In the genomic region with DNA sequence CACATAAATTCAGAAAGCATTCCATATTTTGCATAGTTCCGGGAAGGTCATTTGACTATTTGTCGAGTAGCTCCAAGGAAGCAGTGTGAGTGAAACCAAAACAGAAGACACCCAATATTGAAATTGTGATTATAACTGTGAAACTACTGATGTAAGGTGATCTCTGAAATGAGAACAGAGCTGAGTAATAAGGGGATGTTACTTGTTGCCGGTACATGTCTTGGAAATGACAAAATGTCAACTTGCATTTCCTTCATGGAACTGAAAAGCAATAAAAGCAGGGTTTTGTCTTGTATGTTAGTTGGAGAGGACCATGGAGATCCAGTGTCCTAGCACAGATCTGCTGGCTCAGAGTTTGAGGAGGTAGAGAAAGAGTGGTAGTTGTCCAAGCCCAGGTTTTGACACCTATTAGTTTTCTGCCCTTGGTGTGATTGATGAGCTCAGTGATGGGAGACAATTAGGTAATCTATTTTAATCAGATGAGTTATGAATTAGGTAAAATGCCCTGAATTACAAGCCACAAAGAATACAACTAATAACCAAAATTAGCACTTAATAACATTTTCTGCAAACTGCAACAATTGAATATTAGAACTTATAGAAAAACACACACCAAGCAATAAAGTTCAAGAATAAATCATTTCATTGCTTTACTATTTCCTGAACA, we compare ENCODE assay signal across 8 cellular contexts. TPM values are rescaled to one million over a fixed set of nuclear protein-coding genes. Genes with fewer than 3 reads are reported as not detected.
DNase-seq lines count a peak whose midpoint lies in the region; ATAC-seq, FAIRE-seq and TF ChIP-seq lines count a peak whose summit lies in the region.
"Not testable (repeated sequence)": the region's sequence is repeated elsewhere in the genome, so short reads cannot be mapped to it uniquely, and the experiment has no call there.

No MANE protein-coding gene starts in this region.

- not testable (repeated sequence) for FAIRE-seq in A549 (lab: Jason Lieb, UNC)

- ATAC-seq in A549 = not testable (repeated sequence)
- ATAC-seq in GM18868 (IDR thresholded peaks at IDR 0.05; ENCODE audit: unreplicated experiment) (peak; percentile 99), GM19468 (IDR thresholded peaks at IDR 0.05; ENCODE audit: extremely low read depth, unreplicated experiment) (peak; percentile 79), HG02623 (IDR thresholded peaks at IDR 0.05; ENCODE audit: unreplicated experiment) (peak; percentile 87), HG03095 (IDR thresholded peaks at IDR 0.05; ENCODE audit: unreplicated experiment) (peak; percentile 84), HG03469 (IDR thresholded peaks at IDR 0.05; ENCODE audit: unreplicated experiment) (peak; percentile 94)

- peak overlapping the region; percentile 84 for H3K4me2 ChIP-seq in A549

- not testable (repeated sequence) for H3K9me3 Mint-ChIP-seq in activated CD4-positive, alpha-beta memory T cell treated with anti-CD3 and anti-CD28 coated beads for 36 hours

- H3K27ac ChIP-seq in A549 (peak overlapping the region; percentile 88), epithelial cell of prostate (peak overlapping the region; percentile 50)

- H3K9me3 ChIP-seq in A549 = not testable (repeated sequence)

- H3K4me3 Mint-ChIP-seq in activated CD4-positive, alpha-beta memory T cell treated with anti-CD3 and anti-CD28 coated beads for 36 hours = peak overlapping the region; percentile 18

- peak overlapping the region; percentile 84 for H3K27ac Mint-ChIP-seq in activated CD4-positive, alpha-beta memory T cell treated with anti-CD3 and anti-CD28 coated beads for 36 hours

- DNase-seq in A549 (ENCODE audit: low read depth in 1 of 2, low spot score in 1 of 2); activated CD4-positive, alpha-beta memory T cell treated with anti-CD3 and anti-CD28 coated beads for 36 hours; epithelial cell of prostate (ENCODE audit: low read depth, low spot score): not testable (repeated sequence)

- TF ChIP-seq POLR2A in A549 (IDR thresholded peaks at IDR 0.05; ENCODE audit: low read length) = not testable (repeated sequence)

- TF ChIP-seq CTCF in A549 (IDR thresholded peaks at IDR 0.05) = not testable (repeated sequence)

- POLR2A ChIA-PET in A549 (lab: Yijun Ruan, JAX); activated CD4-positive, alpha-beta memory T cell treated with anti-CD3 and anti-CD28 coated beads for 36 hours (lab: Charles Lee): not testable (repeated sequence)

- H3K4me3 ChIP-seq in A549 = not testable (repeated sequence)

- H3K36me3 Mint-ChIP-seq in activated CD4-positive, alpha-beta memory T cell treated with anti-CD3 and anti-CD28 coated beads for 36 hours = not testable (repeated sequence)

- WGBS in A549 (ENCODE audit: missing lambda C conversion rate) = 89% methylated on average over 3 of the region's 3 CpGs

- not testable (repeated sequence) for H3K27me3 Mint-ChIP-seq in activated CD4-positive, alpha-beta memory T cell treated with anti-CD3 and anti-CD28 coated beads for 36 hours

- not testable (repeated sequence) for TF ChIP-seq RAD21 in A549 (conservative IDR thresholded peaks at IDR 0.05 in 1 of 2, IDR thresholded peaks at IDR 0.05 in 1 of 2)

- TF ChIP-seq EP300 in A549 (IDR thresholded peaks at IDR 0.05) = not testable (repeated sequence)

- CTCF ChIA-PET in A549 (lab: Yijun Ruan, JAX) = interaction anchor here (3.5 kb wide), 1 partner anchor 12 kb away, joined by 13 read pairs; no protein-coding TSS in a partner anchor
- CTCF ChIA-PET in activated CD4-positive, alpha-beta memory T cell treated with anti-CD3 and anti-CD28 coated beads for 36 hours (lab: Charles Lee) = interaction anchor here (1.0 kb wide), 1 partner anchor 12 kb away, joined by 4 read pairs; no protein-coding TSS in a partner anchor

- H3K4me1 ChIP-seq in A549 = peaks cover 31% of the 10 kb centered on the region

- H3K4me1 Mint-ChIP-seq in activated CD4-positive, alpha-beta memory T cell treated with anti-CD3 and anti-CD28 coated beads for 36 hours (ENCODE audit: low read depth) = peaks cover 28% of the 10 kb centered on the region

- intact Hi-C loops in activated CD4-positive, alpha-beta memory T cell treated with anti-CD3 and anti-CD28 coated beads for 36 hours (cut with micrococcal nuclease) = loop anchor here (5.0 kb wide), 1 partner anchor 814 kb away; no protein-coding TSS in a partner anchor

RNA-seq across cellular contexts. Expression of a gene that starts 58.7 kb away (rescaled TPM):
- polyA plus RNA-seq in A549 (2011; rRNA removed) (6.6 and 7.0 TPM in 2 replicates), A549 (2017; fragmentation: RNase III; extraction: RNeasy Plus Mini Kit Qiagen cat#74134 plus additional on column Dnase treatment) (3.2 to 3.5 TPM (median 3.3 TPM) in 3 replicates)
- polyA plus RNA-seq in A549 (2012; cell fraction: cytosol; rRNA removed) = 2.0 and 2.5 TPM in 2 replicates
- polyA plus RNA-seq in A549 (2012; cell fraction: nucleus; rRNA removed) = 4.1 and 6.2 TPM in 2 replicates
- polyA minus RNA-seq in A549 (2011; rRNA and poly(A)+ RNA removed) = 5.8 and 6.0 TPM in 2 replicates
- 10 to 100 TPM; 14.1 to 15.8 TPM for total RNA-seq in activated CD4-positive, alpha-beta memory T cell treated with anti-CD3 and anti-CD28 coated beads for 36 hours
